ENCODE assay signal across 29 cellular contexts in genomic region chr16:13055480-13055879, GRCh38.
"Had no signal": no experiment of that assay in that cellular context is flagged by ENCODE, and none has a peak within 500 bp of the region (broad histone marks: within the 10 kb centered on the region; RNA-seq: fewer than 3 reads in every experiment).

No MANE protein-coding gene starts in this region.

- DNase-seq: stimulated activated CD4-positive, alpha-beta T cell treated with anti-CD3 and anti-CD28 coated beads, Interleukin-2, amount 100 ng/mL, for 48 hours; stimulated activated CD4-positive, alpha-beta T cell treated with anti-CD3 and anti-CD28 coated beads, Interleukin-4, amount 100 ng/mL, for 1 hour; stimulated activated CD4-positive, alpha-beta T cell treated with anti-CD3 and anti-CD28 coated beads, Interleukin-4, amount 100 ng/mL, for 24 hours; stimulated activated CD4-positive, alpha-beta T cell treated with anti-CD3 and anti-CD28 coated beads, Interleukin-4, amount 100 ng/mL, for 4 hours; stimulated activated CD8-positive, alpha-beta memory T cell treated with anti-CD3 and anti-CD28 coated beads, Interleukin-4, amount 100 ng/mL, for 48 hours; stimulated activated naive B cell treated with anti-CD40 and anti-IgM and Interleukin-4, amounts not matched to agents 10 μg/mL and 1 μg/mL and 100 μg/mL, for 72 hours; stimulated activated naive CD4-positive, alpha-beta T cell; stimulated activated naive CD4-positive, alpha-beta T cell treated with Interleukin-2 at 50 U/mL for 16 hours; stimulated activated naive CD8-positive, alpha-beta T cell treated with anti-CD3 and anti-CD28 coated beads, Interleukin-15, amount 100 ng/mL, for 72 hours; stimulated activated naive CD8-positive, alpha-beta T cell treated with anti-CD3 and anti-CD28 coated beads, Interleukin-15, Interleukin-2, amounts not matched to agents 100 U/mL and 50 U/mL, for 24 hours; stomach; substantia nigra; testis; thyroid gland; tibial artery; transverse colon; trophoblast cell; upper lobe of left lung; upper lobe of right lung; uterus had no signal

- H3K4me3 ChIP-seq: stomach, suprapubic skin, testis, thoracic aorta, thyroid gland, tibial artery, tibial nerve, transverse colon, upper lobe of left lung, upper lobe of right lung, uterus, vagina had no signal

- H3K36me3 ChIP-seq: stomach, suprapubic skin, thoracic aorta, thyroid gland, tibial artery, tibial nerve, transverse colon, upper lobe of left lung, upper lobe of right lung, uterus, vagina had no signal

- H3K36me3 Mint-ChIP-seq: stimulated activated effector memory CD8-positive, alpha-beta T cell treated with anti-CD3 and anti-CD28 coated beads, Interleukin-12 subunit alpha, Interleukin-12 subunit beta, amount 100 ng/mL, for 72 hours; stimulated activated memory B cell treated with anti-CD40 and anti-IgM and Interleukin-4, amounts not matched to agents 10 μg/mL and 1 μg/mL and 100 μg/mL, for 72 hours; stimulated activated naive B cell treated with anti-CD40 and anti-IgM and Interleukin-4, amounts not matched to agents 10 μg/mL and 1 μg/mL and 100 μg/mL, for 72 hours; type B pancreatic cell had no signal

- H3K9me3 Mint-ChIP-seq: type B pancreatic cell had no signal

- H3K4me1 Mint-ChIP-seq: stimulated activated effector memory CD8-positive, alpha-beta T cell treated with anti-CD3 and anti-CD28 coated beads, Interleukin-12 subunit alpha, Interleukin-12 subunit beta, amount 100 ng/mL, for 72 hours; stimulated activated memory B cell treated with anti-CD40 and anti-IgM and Interleukin-4, amounts not matched to agents 10 μg/mL and 1 μg/mL and 100 μg/mL, for 72 hours; stimulated activated naive B cell treated with anti-CD40 and anti-IgM and Interleukin-4, amounts not matched to agents 10 μg/mL and 1 μg/mL and 100 μg/mL, for 72 hours; stimulated activated naive CD8-positive, alpha-beta T cell treated with anti-CD3 and anti-CD28 coated beads, Interleukin-15, amount 100 ng/mL, for 72 hours had no signal

- H3K27ac Mint-ChIP-seq: stimulated activated effector memory CD8-positive, alpha-beta T cell treated with anti-CD3 and anti-CD28 coated beads, Interleukin-12 subunit alpha, Interleukin-12 subunit beta, amount 100 ng/mL, for 72 hours; stimulated activated memory B cell treated with anti-CD40 and anti-IgM and Interleukin-4, amounts not matched to agents 10 μg/mL and 1 μg/mL and 100 μg/mL, for 72 hours; stimulated activated naive B cell treated with anti-CD40 and anti-IgM and Interleukin-4, amounts not matched to agents 10 μg/mL and 1 μg/mL and 100 μg/mL, for 72 hours; stimulated activated naive CD8-positive, alpha-beta T cell treated with anti-CD3 and anti-CD28 coated beads, Interleukin-15, amount 100 ng/mL, for 72 hours; stimulated activated naive CD8-positive, alpha-beta T cell treated with anti-CD3 and anti-CD28 coated beads, Interleukin-15, Interleukin-2, amounts not matched to agents 100 ng/mL and 50 ng/mL, for 24 hours; type B pancreatic cell had no signal

- H3K4me3 Mint-ChIP-seq: stimulated activated effector memory CD8-positive, alpha-beta T cell treated with anti-CD3 and anti-CD28 coated beads, Interleukin-12 subunit alpha, Interleukin-12 subunit beta, amount 100 ng/mL, for 72 hours; stimulated activated memory B cell treated with anti-CD40 and anti-IgM and Interleukin-4, amounts not matched to agents 10 μg/mL and 1 μg/mL and 100 μg/mL, for 72 hours; stimulated activated naive B cell treated with anti-CD40 and anti-IgM and Interleukin-4, amounts not matched to agents 10 μg/mL and 1 μg/mL and 100 μg/mL, for 72 hours; stimulated activated naive CD8-positive, alpha-beta T cell treated with anti-CD3 and anti-CD28 coated beads, Interleukin-15, amount 100 ng/mL, for 72 hours; stimulated activated naive CD8-positive, alpha-beta T cell treated with anti-CD3 and anti-CD28 coated beads, Interleukin-15, Interleukin-2, amounts not matched to agents 100 ng/mL and 50 ng/mL, for 24 hours; type B pancreatic cell had no signal

- H3K27ac ChIP-seq: stomach, suprapubic skin, testis, thoracic aorta, thyroid gland, tibial artery, tibial nerve, transverse colon, upper lobe of left lung, upper lobe of right lung, uterus, vagina had no signal

- ATAC-seq: stimulated activated effector memory CD8-positive, alpha-beta T cell treated with anti-CD3 and anti-CD28 coated beads, Interleukin-12 subunit alpha, Interleukin-12 subunit beta, amount 100 ng/mL, for 72 hours; stimulated activated memory B cell treated with anti-CD40 and anti-IgM and Interleukin-4, amounts not matched to agents 10 μg/mL and 1 μg/mL and 100 μg/mL, for 72 hours; stimulated activated naive B cell treated with anti-CD40 and anti-IgM and Interleukin-4, amounts not matched to agents 10 μg/mL and 1 μg/mL and 100 μg/mL, for 72 hours; stimulated activated naive CD8-positive, alpha-beta T cell treated with anti-CD3 and anti-CD28 coated beads, Interleukin-15, amount 100 ng/mL, for 72 hours; stimulated activated naive CD8-positive, alpha-beta T cell treated with anti-CD3 and anti-CD28 coated beads, Interleukin-15, Interleukin-2, amounts not matched to agents 100 U/mL and 50 U/mL, for 24 hours; upper lobe of right lung had no signal

- H3K9me3 ChIP-seq: suprapubic skin, testis, thoracic aorta, thyroid gland, tibial artery, transverse colon, upper lobe of right lung, uterus, vagina had no signal

- FAIRE-seq: urothelium cell line had no signal

- H3K27me3 ChIP-seq: stomach, suprapubic skin, testis, thyroid gland, tibial nerve, transverse colon, upper lobe of left lung, upper lobe of right lung, uterus, vagina had no signal

- H3K27me3 Mint-ChIP-seq: stimulated activated memory B cell treated with anti-CD40 and anti-IgM and Interleukin-4, amounts not matched to agents 10 μg/mL and 1 μg/mL and 100 μg/mL, for 72 hours; stimulated activated naive B cell treated with anti-CD40 and anti-IgM and Interleukin-4, amounts not matched to agents 10 μg/mL and 1 μg/mL and 100 μg/mL, for 72 hours; stimulated activated naive CD8-positive, alpha-beta T cell treated with anti-CD3 and anti-CD28 coated beads, Interleukin-15, amount 100 ng/mL, for 72 hours; stimulated activated naive CD8-positive, alpha-beta T cell treated with anti-CD3 and anti-CD28 coated beads, Interleukin-15, Interleukin-2, amounts not matched to agents 100 ng/mL and 50 ng/mL, for 24 hours; type B pancreatic cell had no signal

- H3K4me1 ChIP-seq: stomach, suprapubic skin, testis, thyroid gland, tibial artery, tibial nerve, transverse colon, upper lobe of left lung, upper lobe of right lung, uterus, vagina had no signal
